Comparison of ENCODE assay signal across 9 cellular contexts in genomic region chr18:24878289-24878688, GRCh38.
DNase-seq lines count a peak whose midpoint lies in the region; FAIRE-seq and TF ChIP-seq lines count a peak whose summit lies in the region.
"Had no signal": no experiment of that assay in that cellular context is flagged by ENCODE, and none has a peak within 500 bp of the region (broad histone marks: within the 10 kb centered on the region; RNA-seq: fewer than 3 reads in every experiment).

No MANE protein-coding gene starts in this region.

- no peaks in the 10 kb centered on the region for H3K27me3 ChIP-seq in H1 (replicated peaks in 1 of 4; ENCODE audit: control insufficient read depth in 3 of 4, extremely low read depth in 1 of 4, insufficient read depth in 3 of 4, low read length in 3 of 4)

- no peak overlapping the region for H4K8ac ChIP-seq in H1 (ENCODE audit: extremely low read depth, insufficient read depth, low read length)

- no peak overlapping the region for H3K9ac ChIP-seq in H1 (replicated peaks in 1 of 4; ENCODE audit: extremely low read depth in 1 of 4, low read depth in 3 of 4, low read length in 3 of 4)

- intact Hi-C loops in activated CD4-positive, alpha-beta T cell treated with anti-CD3 and anti-CD28 coated beads, Interleukin-2, amount 10 ng/mL, durations not matched to agents 24 days and 14 days (cut with micrococcal nuclease) = no loop called here

- no peak overlapping the region for H2AFZ ChIP-seq in H1 (ENCODE audit: low read length)

- peak; percentile 84 to 86 for TF ChIP-seq RAD21 in H1 (IDR thresholded peaks at IDR 0.05 in 1 of 2, conservative IDR thresholded peaks at IDR 0.05 in 1 of 2; ENCODE audit: low read depth in 2 of 2, low read length in 2 of 2)

- H4K5ac ChIP-seq in H1 (ENCODE audit: insufficient read length, low read depth, low read length) = no peak overlapping the region

- POLR2A ChIA-PET in H1 (lab: Charles Lee; ENCODE audit: partially characterized antibody) = no interaction called here

- H2BK120ac ChIP-seq in H1 (replicated peaks; ENCODE audit: low read depth, low read length) = no peak overlapping the region

- no peak for TF ChIP-seq EP300 in H1 (IDR thresholded peaks at IDR 0.05; ENCODE audit: borderline replicate concordance in 1 of 2, low read depth in 2 of 2, low read length in 2 of 2)

- peak overlapping the region; percentile 18 for H3K4me3 Mint-ChIP-seq in nephron progenitor cell
- no peak overlapping the region for H3K4me3 Mint-ChIP-seq in activated CD4-positive, alpha-beta T cell treated with anti-CD3 and anti-CD28 coated beads, Interleukin-2, amount 10 ng/mL, durations not matched to agents 24 days and 14 days

- H2BK5ac ChIP-seq in H1 (ENCODE audit: low read depth, low read length) = no peak overlapping the region

- WGBS in H1 (ENCODE audit: extremely low coverage in 1 of 2, insufficient coverage in 1 of 2, insufficient read length in 1 of 2, insufficient replicate concordance in 2 of 2, low coverage in 1 of 2, low lambda C conversion rate in 2 of 2, missing lambda C conversion rate in 1 of 2), 2 experiments = 48% methylated on average over 4 of the region's 4 CpGs; no CpG with 5 or more reads in 1 of the 2 experiments

- no peaks in the 10 kb centered on the region for H4K20me1 ChIP-seq in H1 (replicated peaks in 1 of 2; ENCODE audit: control insufficient read depth in 1 of 2, insufficient read depth in 2 of 2, low read length in 2 of 2)

- no peak overlapping the region for H3K4me2 ChIP-seq in H1 (ENCODE audit: insufficient read depth in 1 of 2, low read depth in 2 of 2, low read length in 2 of 2)

- H3K23me2 ChIP-seq in H1 (ENCODE audit: low read depth, low read length) = no peaks in the 10 kb centered on the region

- no peak overlapping the region for H2BK15ac ChIP-seq in H1 (ENCODE audit: low read length)

- TF ChIP-seq POLR2A in H1 (IDR thresholded peaks at IDR 0.05; ENCODE audit: control extremely low read depth in 1 of 2, low read depth in 2 of 2, low read length in 2 of 2) = no peak

- H3K14ac ChIP-seq in H1 (ENCODE audit: insufficient read length) = no peak overlapping the region

- H2BK12ac ChIP-seq in H1 (ENCODE audit: low read depth, low read length) = no peak overlapping the region

- H2BK20ac ChIP-seq in H1 (ENCODE audit: low read length) = no peak overlapping the region

- H3K4ac ChIP-seq in H1 (replicated peaks; ENCODE audit: insufficient read length, low read depth, low read length) = no peak overlapping the region

- no peaks in the 10 kb centered on the region for H3K79me1 ChIP-seq in H1 (ENCODE audit: low read depth, low read length)

- no peaks in the 10 kb centered on the region for H3K27me3 Mint-ChIP-seq in nephron progenitor cell (ENCODE audit: low read depth, poor library complexity)
- no peaks in the 10 kb centered on the region for H3K27me3 Mint-ChIP-seq in activated CD4-positive, alpha-beta T cell treated with anti-CD3 and anti-CD28 coated beads, Interleukin-2, amount 10 ng/mL, durations not matched to agents 24 days and 14 days

- H3K4me3 ChIP-seq in H1 (ENCODE audit: extremely low read depth in 1 of 4, insufficient read depth in 2 of 4, low read depth in 3 of 4, low read length in 4 of 4) = no peak overlapping the region
- H3K4me3 ChIP-seq: SK-N-MC had no signal

- H4K91ac ChIP-seq in H1 (replicated peaks; ENCODE audit: insufficient read length, low read length) = no peak overlapping the region

- no peaks in the 10 kb centered on the region for H3K36me3 Mint-ChIP-seq in nephron progenitor cell (ENCODE audit: low read depth)
- no peaks in the 10 kb centered on the region for H3K36me3 Mint-ChIP-seq in activated CD4-positive, alpha-beta T cell treated with anti-CD3 and anti-CD28 coated beads, Interleukin-2, amount 10 ng/mL, durations not matched to agents 24 days and 14 days (ENCODE audit: low read depth)

- TF ChIP-seq CTCF in GM12874 (IDR thresholded peaks at IDR 0.05; ENCODE audit: insufficient read depth, low read depth, low read length) = 0 out of 2 replicates have a peak, but pooled peaks have one; percentile 13
- peak in 2 of 3 experiments; percentile 40 to 51; a peak in 2 of 4 replicates for TF ChIP-seq CTCF in H1 (IDR thresholded peaks at IDR 0.05; ENCODE audit: control extremely low read depth in 1 of 3, insufficient read depth in 1 of 3, low read depth in 1 of 3, low read length in 3 of 3)
- TF ChIP-seq CTCF in nephron progenitor cell (IDR thresholded peaks at IDR 0.05) = peak; percentile 47

- CTCF ChIA-PET in H1 (lab: Charles Lee; ENCODE audit: partially characterized antibody) = interaction anchor here (0.5 to 1.3 kb wide), 4 partner anchors 15 to 1090 kb away, joined by 3 to 4 read pairs (median 3); no protein-coding TSS in a partner anchor

- no peak overlapping the region for H3K27ac ChIP-seq in H1 (ENCODE audit: low read depth, low read length)
- H3K27ac ChIP-seq: SK-N-MC had no signal

- H3K4me1 ChIP-seq in H1 (replicated peaks in 1 of 4; ENCODE audit: control insufficient read depth in 3 of 4, insufficient read depth in 4 of 4, low read length in 3 of 4) = no peaks in the 10 kb centered on the region; a peak in 2 of 7 replicates

- peaks cover 14% of the 10 kb centered on the region for H3K9me3 Mint-ChIP-seq in nephron progenitor cell
- no peaks in the 10 kb centered on the region for H3K9me3 Mint-ChIP-seq in activated CD4-positive, alpha-beta T cell treated with anti-CD3 and anti-CD28 coated beads, Interleukin-2, amount 10 ng/mL, durations not matched to agents 24 days and 14 days

- H3K23ac ChIP-seq in H1 (ENCODE audit: insufficient read length) = no peak overlapping the region

- H3K36me3 ChIP-seq in H1 (ENCODE audit: control insufficient read depth in 2 of 4, insufficient read depth in 4 of 4, low read length in 3 of 4) = no peaks in the 10 kb centered on the region

- H2AK5ac ChIP-seq in H1 (ENCODE audit: low read depth, low read length) = no peak overlapping the region

- peak; percentile 76 for FAIRE-seq in H1 (lab: Jason Lieb, UNC)

- DNase-seq in NCI-H748 (lab: John Stamatoyannopoulos, UW; ENCODE audit: unreplicated experiment) (peak; percentile 65), H1 (ENCODE audit: low read depth in 1 of 2, low spot score in 2 of 2) (no peak), nephron progenitor cell (no peak), GOT3 (lab: John Stamatoyannopoulos, UW) (no peak)
- DNase-seq in activated CD4-positive, alpha-beta T cell treated with anti-CD3 and anti-CD28 coated beads, Interleukin-2, amount 50 U/mL, for 48 hours = no peak
- DNase-seq in stimulated activated naive CD4-positive, alpha-beta T cell treated with Interleukin-2 at 50 U/mL for 16 hours (lab: John Stamatoyannopoulos, UW) = no peak
- DNase-seq in activated CD4-positive, alpha-beta T cell treated with anti-CD3 and anti-CD28 coated beads, Interleukin-2, amount 10 ng/mL, durations not matched to agents 24 days and 14 days = no peak

- peaks cover 38% of the 10 kb centered on the region for H3K4me1 Mint-ChIP-seq in nephron progenitor cell
- no peaks in the 10 kb centered on the region for H3K4me1 Mint-ChIP-seq in activated CD4-positive, alpha-beta T cell treated with anti-CD3 and anti-CD28 coated beads, Interleukin-2, amount 10 ng/mL, durations not matched to agents 24 days and 14 days

- H3K27ac Mint-ChIP-seq in nephron progenitor cell = peak overlapping the region; percentile 7
- no peak overlapping the region for H3K27ac Mint-ChIP-seq in activated CD4-positive, alpha-beta T cell treated with anti-CD3 and anti-CD28 coated beads, Interleukin-2, amount 10 ng/mL, durations not matched to agents 24 days and 14 days

- no peak overlapping the region for H3K18ac ChIP-seq in H1 (ENCODE audit: extremely low read depth, low read length)

- H3K79me2 ChIP-seq in H1 (ENCODE audit: control insufficient read depth in 1 of 2, insufficient read depth in 2 of 2, low read length in 2 of 2) = no peaks in the 10 kb centered on the region

- no peaks in the 10 kb centered on the region for H3K9me3 ChIP-seq in H1 (ENCODE audit: insufficient read depth in 2 of 2, low read depth in 1 of 2, low read length in 1 of 2)

- no peak overlapping the region for H3K56ac ChIP-seq in H1 (replicated peaks; ENCODE audit: insufficient read length, low read depth, low read length)

TF ChIP-seq in H1, 55 proteins besides CTCF, POLR2A, EP300 and RAD21 (continues in another document):
- TF ChIP-seq GABPA (IDR thresholded peaks at IDR 0.05; ENCODE audit: borderline replicate concordance, insufficient read depth, low read length) = no peak
